ENCODE assay signal across 27 cellular contexts in the genomic region with DNA sequence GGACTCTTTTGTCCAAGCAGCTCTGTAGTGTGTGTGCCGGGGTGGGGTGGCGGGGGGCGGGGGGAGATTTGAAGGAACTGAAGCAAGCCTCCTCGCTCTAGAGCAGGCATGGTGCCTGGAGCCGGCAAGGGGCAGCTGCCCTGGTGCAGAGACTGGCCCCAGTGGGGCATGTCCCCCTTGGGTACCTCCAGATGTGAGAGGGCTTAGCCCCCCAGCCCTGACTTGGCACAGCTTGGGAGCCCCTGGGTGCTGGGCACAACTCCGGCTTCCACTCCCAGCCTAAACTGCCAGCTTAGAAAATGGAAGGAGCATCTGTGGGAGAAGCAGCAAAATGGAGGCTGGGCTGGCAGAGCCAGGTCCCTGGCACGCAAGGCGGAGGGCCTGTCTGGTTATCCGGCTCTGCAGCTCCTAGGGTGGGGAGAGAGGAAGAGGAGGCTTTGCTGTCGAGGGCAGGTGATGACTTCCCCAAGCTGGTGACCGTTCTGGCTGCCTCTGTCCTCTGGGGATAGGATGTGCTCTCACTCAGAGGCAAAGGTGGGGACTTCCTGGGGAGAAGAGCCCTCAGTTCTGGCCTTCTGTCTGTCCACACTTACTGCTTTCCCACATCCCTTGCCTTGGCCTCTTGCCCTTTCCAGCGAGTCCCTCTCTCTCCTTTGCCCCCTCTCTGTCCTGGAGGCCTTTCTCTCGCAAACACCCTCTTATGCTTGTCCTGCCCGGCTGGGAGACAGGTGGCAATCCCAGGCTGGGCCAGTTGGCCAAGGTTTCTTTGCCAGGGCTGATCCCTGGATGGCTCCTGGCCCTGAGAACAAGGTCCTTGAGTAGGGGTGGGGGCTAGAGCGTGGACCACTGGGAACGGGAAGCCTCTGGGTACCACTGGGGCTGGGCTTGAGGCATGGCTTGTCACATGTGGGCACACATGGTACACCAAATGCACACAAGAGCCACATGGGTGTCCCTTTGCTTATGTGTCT. TPM values are rescaled to one million over a fixed set of nuclear protein-coding genes. Genes with fewer than 3 reads are reported as not detected.
"Had no signal": no experiment of that assay in that cellular context is flagged by ENCODE, and none has a peak within 500 bp of the region (broad histone marks: within the 10 kb centered on the region; RNA-seq: fewer than 3 reads in every experiment).

No MANE protein-coding gene starts in this region.

- H3K27me3 ChIP-seq: right atrium auricular region, vagina had no signal

- H3K4me2 ChIP-seq: smooth muscle cell had no signal

- H3K36me3 ChIP-seq: gastrocnemius medialis, lower lobe of right lung, prostate gland, right atrium auricular region, suprapubic skin, vagina had no signal

- H3K4me1 ChIP-seq: gastrocnemius medialis, prostate gland, vagina had no signal

- H3K9me3 ChIP-seq: gastrocnemius medialis, lower lobe of right lung, prostate gland, right atrium auricular region, suprapubic skin, vagina had no signal

- H3K4me3 ChIP-seq: gastrocnemius medialis, lower lobe of right lung, prostate gland, right atrium auricular region, smooth muscle cell, suprapubic skin, vagina had no signal

- DNase-seq: cortex of kidney; effector CD4-positive, alpha-beta T cell; endodermal cell; foreskin fibroblast; gastrocnemius medialis; left ventricle myocardium superior; lower lobe of right lung; naive thymus-derived CD8-positive, alpha-beta T cell; nephron progenitor cell; stimulated activated CD4-positive, alpha-beta T cell treated with anti-CD3 and anti-CD28 coated beads, Interleukin-12 subunit alpha, Interleukin-12 subunit beta, amount 100 ng/mL, for 4 hours; stimulated activated CD4-positive, alpha-beta T cell treated with anti-CD3 and anti-CD28 coated beads, Interleukin-1b, Interleukin-23, amount 100 ng/mL, for 48 hours; stimulated activated CD4-positive, alpha-beta T cell treated with anti-CD3 and anti-CD28 coated beads, Interleukin-4, amount 100 ng/mL, for 1 hour; stimulated activated CD8-positive, alpha-beta memory T cell treated with anti-CD3 and anti-CD28 coated beads, Interleukin-4, amount 100 ng/mL, for 48 hours; stimulated activated naive CD4-positive, alpha-beta T cell; stimulated activated naive CD8-positive, alpha-beta T cell treated with anti-CD3 and anti-CD28 coated beads, Interleukin-15, amount 100 ng/mL, for 72 hours; trophoblast cell had no signal

- H3K27ac ChIP-seq: epithelial cell of prostate, gastrocnemius medialis, lower lobe of right lung, prostate gland, right atrium auricular region, suprapubic skin, vagina had no signal

RNA-seq across cellular contexts. Expression of a gene that starts 23.6 kb away (rescaled TPM):
- total RNA-seq: dermis microvascular lymphatic vessel endothelial cell; gastrocnemius medialis; glomerular endothelial cell; left ventricle myocardium superior; lower lobe of right lung; mesenteric fat pad; myocyte; naive thymus-derived CD8-positive, alpha-beta T cell; osteocyte; prostate gland; right atrium auricular region; smooth muscle cell; vagina had no signal
